9 cellular contexts compared by ENCODE assay signal in the genomic region with DNA sequence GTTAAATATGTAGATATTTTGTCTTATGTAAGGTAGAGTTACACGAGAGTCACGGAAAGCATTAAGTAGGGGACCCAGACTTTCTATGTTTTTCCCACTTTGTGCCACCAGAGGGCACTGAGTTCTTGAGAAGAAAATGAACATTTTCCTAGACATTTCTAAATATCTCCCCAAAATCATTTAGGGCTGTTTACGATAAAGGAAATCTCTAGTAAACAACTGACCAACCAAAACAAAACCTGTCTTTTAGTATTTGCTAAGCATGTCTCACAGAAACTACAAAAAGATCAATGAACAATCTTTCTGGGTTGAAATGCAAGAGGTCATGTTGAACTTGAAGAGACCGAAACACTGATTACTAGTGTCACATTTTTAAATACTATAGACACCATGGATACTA. TPM values are rescaled to one million over a fixed set of nuclear protein-coding genes. Genes with fewer than 3 reads are reported as not detected.
A peak's percentile ranks its signal among the peaks of the same experiment; 100 is the strongest.
DNase-seq lines count a peak whose midpoint lies in the region; ATAC-seq and TF ChIP-seq lines count a peak whose summit lies in the region.
"Had no signal": no experiment of that assay in that cellular context is flagged by ENCODE, and none has a peak within 500 bp of the region (broad histone marks: within the 10 kb centered on the region; RNA-seq: fewer than 3 reads in every experiment).

No MANE protein-coding gene starts in this region.

- no peak overlapping the region for H3K4me3 Mint-ChIP-seq in activated T-cell treated with anti-CD3 and anti-CD28 coated beads, Interleukin-2, amount 50 U/mL, for 72 hours

- H3K4me1 Mint-ChIP-seq in activated T-cell treated with anti-CD3 and anti-CD28 coated beads, Interleukin-2, amount 50 U/mL, for 72 hours (ENCODE audit: low read depth), result no peaks in the 10 kb centered on the region

- H3K9me3 ChIP-seq in AG04450 (ENCODE audit: control insufficient read depth, insufficient read depth, low read length), result no peaks in the 10 kb centered on the region

- H3K27ac ChIP-seq in AG04450 (ENCODE audit: low read depth, low read length), result no peak overlapping the region

- H3K27me3 Mint-ChIP-seq in activated T-cell treated with anti-CD3 and anti-CD28 coated beads, Interleukin-2, amount 50 U/mL, for 72 hours (ENCODE audit: low read depth), result no peaks in the 10 kb centered on the region

- H3K27ac Mint-ChIP-seq in activated T-cell treated with anti-CD3 and anti-CD28 coated beads, Interleukin-2, amount 50 U/mL, for 72 hours, result no peak overlapping the region

- no peaks in the 10 kb centered on the region for H3K9me3 Mint-ChIP-seq in activated T-cell treated with anti-CD3 and anti-CD28 coated beads, Interleukin-2, amount 50 U/mL, for 72 hours

- ATAC-seq in activated T-cell treated with anti-CD3 and anti-CD28 coated beads, Interleukin-2, amount 50 U/mL, for 72 hours (replicated peaks in 1 of 2), result peak in 1 of 2 donors; percentile 44
- ATAC-seq in GM21576 (IDR thresholded peaks at IDR 0.05; ENCODE audit: unreplicated experiment), result no peak

- no peaks in the 10 kb centered on the region for H3K36me3 Mint-ChIP-seq in activated T-cell treated with anti-CD3 and anti-CD28 coated beads, Interleukin-2, amount 50 U/mL, for 72 hours (ENCODE audit: insufficient read depth in 2 of 2)

- DNase-seq in AG04450 (ENCODE audit: low read depth, low spot score) (peak; percentile 10), ELF-1 (ENCODE audit: low read depth, low spot score) (peak; percentile 13), HEK293T (ENCODE audit: extremely low spot score) (peak; percentile 26), NCI-H226 (peak; percentile 30), glomerular visceral epithelial cell (ENCODE audit: extremely low spot score) (peak; percentile 49)
- DNase-seq in activated T-cell treated with anti-CD3 and anti-CD28 coated beads, Interleukin-2, amount 50 U/mL, for 72 hours, result peak; percentile 44 to 59
- peak; percentile 10 for DNase-seq in stimulated activated CD4-positive, alpha-beta T cell treated with anti-CD3 and anti-CD28 coated beads, Interleukin-12 subunit alpha, Interleukin-12 subunit beta, amount 100 ng/mL, for 4 hours

- no peaks in the 10 kb centered on the region for H3K27me3 ChIP-seq in AG04450 (ENCODE audit: control insufficient read depth, insufficient read depth, low read length)

- CTCF ChIA-PET in AG04450 (lab: Charles Lee) (interaction anchor here (0.6 to 3.4 kb wide), 33 partner anchors 9 to 935 kb away, joined by 3 to 44 read pairs (median 7); partner anchors contain the start of gene POU1F1), HEK293T (lab: Yijun Ruan, JAX) (interaction anchor here (0.7 to 2.1 kb wide), 7 partner anchors 10 to 744 kb away, joined by 3 to 9 read pairs (median 3); partner anchors contain the start of gene CHMP2B)

- POLR2A ChIA-PET in AG04450 (lab: Yijun Ruan, JAX), result no interaction called here
- POLR2A ChIA-PET in HEK293T (lab: Yijun Ruan, JAX), result no interaction called here

- H3K4me3 ChIP-seq in AG04450 (ENCODE audit: low read depth, low read length), result no peak overlapping the region

- TF ChIP-seq CTCF in AG04450 (IDR thresholded peaks at IDR 0.05; ENCODE audit: low read depth, low read length), result peak; percentile 79

TF ChIP-seq in HEK293T, 16 proteins besides CTCF, POLR2A, EP300 and RAD21:
- TF ChIP-seq FOXK2 (IDR thresholded peaks at IDR 0.05), result no peak
- TF ChIP-seq TARDBP (IDR thresholded peaks at IDR 0.05), result no peak
- TF ChIP-seq NFRKB (IDR thresholded peaks at IDR 0.05), result no peak
- TF ChIP-seq, protein P1, sequence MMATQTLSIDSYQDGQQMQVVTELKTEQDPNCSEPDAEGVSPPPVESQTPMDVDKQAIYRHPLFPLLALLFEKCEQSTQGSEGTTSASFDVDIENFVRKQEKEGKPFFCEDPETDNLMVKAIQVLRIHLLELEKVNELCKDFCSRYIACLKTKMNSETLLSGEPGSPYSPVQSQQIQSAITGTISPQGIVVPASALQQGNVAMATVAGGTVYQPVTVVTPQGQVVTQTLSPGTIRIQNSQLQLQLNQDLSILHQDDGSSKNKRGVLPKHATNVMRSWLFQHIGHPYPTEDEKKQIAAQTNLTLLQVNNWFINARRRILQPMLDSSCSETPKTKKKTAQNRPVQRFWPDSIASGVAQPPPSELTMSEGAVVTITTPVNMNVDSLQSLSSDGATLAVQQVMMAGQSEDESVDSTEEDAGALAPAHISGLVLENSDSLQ (IDR thresholded peaks at IDR 0.05), result no peak
- TF ChIP-seq CTBP1 (IDR thresholded peaks at IDR 0.05; ENCODE audit: borderline replicate concordance), result no peak
- TF ChIP-seq L3MBTL2 (conservative IDR thresholded peaks at IDR 0.05), result no peak
- TF ChIP-seq FOXA1 (IDR thresholded peaks at IDR 0.05), result no peak
- no peak for TF ChIP-seq ELF4 (IDR thresholded peaks at IDR 0.05)
- TF ChIP-seq ZNF384 (IDR thresholded peaks at IDR 0.05), result no peak
- no peak for TF ChIP-seq FOXM1 (IDR thresholded peaks at IDR 0.05; ENCODE audit: borderline replicate concordance)
- no peak for TF ChIP-seq ARNT (IDR thresholded peaks at IDR 0.05)
- no peak for TF ChIP-seq LEF1 (IDR thresholded peaks at IDR 0.05; ENCODE audit: borderline replicate concordance)
- no peak for TF ChIP-seq HDGF (IDR thresholded peaks at IDR 0.05; ENCODE audit: borderline replicate concordance)

RNA-seq across cellular contexts. Expression of gene POU1F1, which starts 16.1 kb away (rescaled TPM):
- not detected in 2 replicates for polyA plus RNA-seq in AG04450 (2011; rRNA removed)
- polyA minus RNA-seq in AG04450 (2011; rRNA and poly(A)+ RNA removed), result not detected in 2 replicates
- not detected for total RNA-seq in activated T-cell treated with anti-CD3 and anti-CD28 coated beads, Interleukin-2, amount 50 U/mL, for 72 hours
- total RNA-seq: activated CD8-positive, alpha-beta memory T cell treated with anti-CD3 and anti-CD28 coated beads for 36 hours had no signal

RNA-seq across cellular contexts. Expression of gene CHMP2B, which starts 33.2 kb away (rescaled TPM):
- polyA plus RNA-seq in AG04450 (2011; rRNA removed), result 19.3 and 28.4 TPM in 2 replicates
- 4.7 and 8.3 TPM in 2 replicates for polyA minus RNA-seq in AG04450 (2011; rRNA and poly(A)+ RNA removed)
- total RNA-seq in activated T-cell treated with anti-CD3 and anti-CD28 coated beads, Interleukin-2, amount 50 U/mL, for 72 hours, result 10 to 100 TPM; 22.5 to 25.4 TPM
